Comparison of ENCODE assay signal across 9 cellular contexts in the genomic region with DNA sequence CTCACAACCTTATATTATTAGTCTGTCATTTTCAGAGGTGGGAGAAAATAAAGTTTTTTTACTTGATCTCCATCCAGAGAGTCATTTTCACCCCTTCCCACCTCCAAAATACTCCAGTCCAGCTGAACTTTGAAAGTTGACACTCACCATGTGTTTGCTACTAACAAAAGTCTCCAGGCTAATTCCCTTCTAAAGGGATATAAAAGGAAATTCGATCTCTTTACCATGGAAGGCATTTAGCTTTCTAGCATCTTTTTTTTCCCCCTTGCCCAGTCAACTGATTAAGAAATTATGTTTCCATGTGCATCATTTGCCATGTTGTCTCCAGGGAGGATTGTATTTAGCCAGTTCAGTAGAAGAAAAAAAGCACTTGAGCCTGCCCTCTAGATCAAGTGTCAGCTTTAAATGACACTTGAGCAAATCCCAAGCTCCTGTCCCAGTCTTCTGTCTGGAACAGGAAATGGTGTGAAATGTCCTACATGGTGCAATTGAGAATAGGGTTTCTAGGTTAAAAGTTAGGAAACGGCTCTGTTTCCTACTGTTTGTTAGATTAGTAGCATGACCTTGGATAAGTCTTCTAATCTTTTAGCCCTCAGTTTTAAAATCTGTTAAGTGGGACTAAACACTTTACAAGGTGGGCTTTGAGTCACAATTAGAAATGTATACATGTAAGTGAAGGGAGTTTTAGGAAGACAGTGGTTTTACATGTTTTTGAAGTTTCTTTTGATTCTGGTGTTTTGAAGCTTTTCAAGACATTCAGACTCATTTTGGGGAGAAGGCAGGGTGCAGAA.
DNase-seq lines count a peak whose midpoint lies in the region; ATAC-seq and TF ChIP-seq lines count a peak whose summit lies in the region.
"Had no signal": no experiment of that assay in that cellular context is flagged by ENCODE, and none has a peak within 500 bp of the region (broad histone marks: within the 10 kb centered on the region; RNA-seq: fewer than 3 reads in every experiment).

No MANE protein-coding gene starts in this region.

- no peak for TF ChIP-seq POLR2A in prostate gland (IDR thresholded peaks at IDR 0.05)
- TF ChIP-seq POLR2A in body of pancreas (IDR thresholded peaks at IDR 0.05) = no peak

- no peak for TF ChIP-seq CTCF in prostate gland (IDR thresholded peaks at IDR 0.05)
- TF ChIP-seq CTCF in body of pancreas (IDR thresholded peaks at IDR 0.05) = no peak

- H3K9me3 Mint-ChIP-seq in CD8-positive, alpha-beta memory T cell = no peaks in the 10 kb centered on the region
- H3K9me3 Mint-ChIP-seq in activated CD8-positive, alpha-beta T cell treated with anti-CD3 and anti-CD28 coated beads, Interleukin-2, amount 10 ng/mL, durations not matched to agents 7 days and 5 days (ENCODE audit: insufficient read depth) = no peaks in the 10 kb centered on the region

- H4K5ac ChIP-seq in mesendoderm (ENCODE audit: low read length) = no peak overlapping the region

- no peak overlapping the region for H3K56ac ChIP-seq in mesendoderm (ENCODE audit: low read length)

- POLR2A ChIA-PET in CD8-positive, alpha-beta memory T cell (lab: Charles Lee) = interaction anchor here (1.1 kb wide), 1 partner anchor 102 kb away, joined by 3 read pairs; no protein-coding TSS in a partner anchor
- POLR2A ChIA-PET in activated CD8-positive, alpha-beta T cell treated with anti-CD3 and anti-CD28 coated beads, Interleukin-2, amount 10 ng/mL, durations not matched to agents 7 days and 5 days (lab: Charles Lee) = no interaction called here

- no peak overlapping the region for H3K4me2 ChIP-seq in mesendoderm (ENCODE audit: low read length)

- peaks cover 92% of the 10 kb centered on the region for H3K4me1 ChIP-seq in CD8-positive, alpha-beta memory T cell (ENCODE audit: insufficient read depth, low read length)
- H3K4me1 ChIP-seq in mesendoderm (ENCODE audit: control insufficient read depth, low read depth, low read length) (peaks cover 10% of the 10 kb centered on the region), prostate gland (replicated peaks) (peaks cover 7% of the 10 kb centered on the region), body of pancreas (peaks cover 5% of the 10 kb centered on the region)

- H4K8ac ChIP-seq in mesendoderm (ENCODE audit: low read depth, low read length) = no peak overlapping the region

- H2BK120ac ChIP-seq in mesendoderm (ENCODE audit: low read depth, low read length) = no peak overlapping the region

- peaks cover 70 to 88% (median 88%) of the 10 kb centered on the region in 3 donors for H3K4me1 Mint-ChIP-seq in CD8-positive, alpha-beta memory T cell
- peaks cover 66% of the 10 kb centered on the region for H3K4me1 Mint-ChIP-seq in activated CD8-positive, alpha-beta T cell treated with anti-CD3 and anti-CD28 coated beads, Interleukin-2, amount 10 ng/mL, durations not matched to agents 7 days and 5 days (ENCODE audit: low read depth)

- DNase-seq in CD8-positive, alpha-beta memory T cell = no peak
- DNase-seq in NCI-H1092 (lab: John Stamatoyannopoulos, UW) = peak; percentile 45
- no peak for DNase-seq in activated CD8-positive, alpha-beta T cell treated with anti-CD3 and anti-CD28 coated beads, Interleukin-2, amount 10 ng/mL, durations not matched to agents 7 days and 5 days
- DNase-seq in mesendoderm = peak; percentile 57
- DNase-seq in prostate gland (ENCODE audit: low spot score) = no peak
- no peak for DNase-seq in body of pancreas
- DNase-seq: erythroblast had no signal

- H3K18ac ChIP-seq in mesendoderm (ENCODE audit: low read length) = peak overlapping the region; percentile 14

- H3K4ac ChIP-seq in mesendoderm (ENCODE audit: low read depth, low read length) = no peak overlapping the region

- peaks cover 6% of the 10 kb centered on the region for H3K79me2 ChIP-seq in mesendoderm (ENCODE audit: control insufficient read depth, insufficient read depth, low read length)

- no peak overlapping the region for H2AK5ac ChIP-seq in mesendoderm (ENCODE audit: low read length)

- no peaks in the 10 kb centered on the region for H3K27me3 Mint-ChIP-seq in CD8-positive, alpha-beta memory T cell
- H3K27me3 Mint-ChIP-seq in activated CD8-positive, alpha-beta T cell treated with anti-CD3 and anti-CD28 coated beads, Interleukin-2, amount 10 ng/mL, durations not matched to agents 7 days and 5 days (ENCODE audit: low read depth) = no peaks in the 10 kb centered on the region

- H3K27ac Mint-ChIP-seq in CD8-positive, alpha-beta memory T cell = peak overlapping the region; percentile 43 to 91 (median 76)
- peak overlapping the region; percentile 26 for H3K27ac Mint-ChIP-seq in activated CD8-positive, alpha-beta T cell treated with anti-CD3 and anti-CD28 coated beads, Interleukin-2, amount 10 ng/mL, durations not matched to agents 7 days and 5 days

- peak overlapping the region in 1 of 7 donors; percentile 24 for H3K4me3 Mint-ChIP-seq in CD8-positive, alpha-beta memory T cell
- no peak overlapping the region for H3K4me3 Mint-ChIP-seq in activated CD8-positive, alpha-beta T cell treated with anti-CD3 and anti-CD28 coated beads, Interleukin-2, amount 10 ng/mL, durations not matched to agents 7 days and 5 days

- no peak overlapping the region for H3K23ac ChIP-seq in mesendoderm (ENCODE audit: low read length)

- H3K36me3 ChIP-seq in CD8-positive, alpha-beta memory T cell (ENCODE audit: insufficient read depth, low read length) = peaks cover 44% of the 10 kb centered on the region
- no peaks in the 10 kb centered on the region for H3K36me3 ChIP-seq in mesendoderm (ENCODE audit: control insufficient read depth, insufficient read depth, low read length)
- H3K36me3 ChIP-seq in prostate gland = no peaks in the 10 kb centered on the region
- H3K36me3 ChIP-seq in body of pancreas (replicated peaks in 1 of 2; ENCODE audit: insufficient read depth in 1 of 2, low read depth in 2 of 2) = peaks cover 0 to 3% of the 10 kb centered on the region in 2 donors

- no CpG with 5 or more reads among the region's 2 CpGs for WGBS in mesendoderm (ENCODE audit: extremely low coverage, insufficient coverage, low lambda C conversion rate)
- WGBS in prostate gland = 39% methylated on average over 2 of the region's 2 CpGs
- 38 to 49% methylated on average over 2 of the region's 2 CpGs for WGBS in body of pancreas, 2 donors

- CTCF ChIA-PET in CD8-positive, alpha-beta memory T cell (lab: Charles Lee) = interaction anchor here (1.0 to 2.3 kb wide), 3 partner anchors 19 to 108 kb away, joined by 3 to 7 read pairs (median 3); no protein-coding TSS in a partner anchor
- CTCF ChIA-PET in activated CD8-positive, alpha-beta T cell treated with anti-CD3 and anti-CD28 coated beads, Interleukin-2, amount 10 ng/mL, durations not matched to agents 7 days and 5 days (lab: Charles Lee) = interaction anchor here (2.0 kb wide), 1 partner anchor 143 kb away, joined by 12 read pairs; no protein-coding TSS in a partner anchor

- H3K4me3 ChIP-seq in CD8-positive, alpha-beta memory T cell (ENCODE audit: low read length) = no peak overlapping the region
- H3K4me3 ChIP-seq in mesendoderm (ENCODE audit: low read length) (no peak overlapping the region), prostate gland (no peak overlapping the region), body of pancreas (no peak overlapping the region)

- H3K9me3 ChIP-seq in CD8-positive, alpha-beta memory T cell (ENCODE audit: low read length) = no peaks in the 10 kb centered on the region
- H3K9me3 ChIP-seq in prostate gland (no peaks in the 10 kb centered on the region), body of pancreas (no peaks in the 10 kb centered on the region)

- ATAC-seq in activated CD8-positive, alpha-beta T cell treated with anti-CD3 and anti-CD28 coated beads, Interleukin-2, amount 10 ng/mL, durations not matched to agents 7 days and 5 days = no peak
- no peak for ATAC-seq in body of pancreas
- ATAC-seq in HG02852 (IDR thresholded peaks at IDR 0.05; ENCODE audit: unreplicated experiment) = no peak
- no peak for ATAC-seq in HG02588 (IDR thresholded peaks at IDR 0.05; ENCODE audit: unreplicated experiment)

- H3K36me3 Mint-ChIP-seq in CD8-positive, alpha-beta memory T cell = peaks cover 12 to 83% (median 31%) of the 10 kb centered on the region in 3 donors
- peaks cover 66% of the 10 kb centered on the region for H3K36me3 Mint-ChIP-seq in activated CD8-positive, alpha-beta T cell treated with anti-CD3 and anti-CD28 coated beads, Interleukin-2, amount 10 ng/mL, durations not matched to agents 7 days and 5 days (ENCODE audit: low read depth)

- H2BK5ac ChIP-seq in mesendoderm (ENCODE audit: low read length) = no peak overlapping the region

- intact Hi-C loops in prostate gland (cut with DNase I) (loop anchor here (5.0 kb wide), 1 partner anchor 80 kb away; a partner anchor contains a TSS), body of pancreas (cut with DNase I) (no loop called here)

- H3K27ac ChIP-seq in CD8-positive, alpha-beta memory T cell (ENCODE audit: low read depth, low read length) = no peak overlapping the region
- H3K27ac ChIP-seq in mesendoderm (ENCODE audit: low read depth, low read length) (peak overlapping the region; percentile 33), prostate gland (no peak overlapping the region), body of pancreas (no peak overlapping the region)

- H3K9ac ChIP-seq in mesendoderm (ENCODE audit: low read length) = no peak overlapping the region

- H3K79me1 ChIP-seq in mesendoderm (ENCODE audit: low read length) = peaks cover 8% of the 10 kb centered on the region

- no peaks in the 10 kb centered on the region for H3K27me3 ChIP-seq in CD8-positive, alpha-beta memory T cell (ENCODE audit: insufficient read depth, low read length, poor library complexity, severe bottlenecking)
- H3K27me3 ChIP-seq in mesendoderm (ENCODE audit: insufficient read depth, low read length, poor library complexity) (no peaks in the 10 kb centered on the region), prostate gland (replicated peaks; ENCODE audit: insufficient read depth) (no peaks in the 10 kb centered on the region), body of pancreas (no peaks in the 10 kb centered on the region)

- H2BK15ac ChIP-seq in mesendoderm (replicated peaks; ENCODE audit: low read depth) = no peak overlapping the region

Comparison
In these comparisons a context has a peak if more than half of its experiments do, and no peak if none do; other contexts are left out.
1. DNase-seq: peak in NCI-H1092 (single experiment) and mesendoderm (single experiment); none in CD8-positive, alpha-beta memory T cell (0 of 5), activated CD8-positive, alpha-beta T cell treated with anti-CD3 and anti-CD28 coated beads, Interleukin-2, amount 10 ng/mL, durations not matched to agents 7 days and 5 days (single experiment), prostate gland (single experiment) and body of pancreas (0 of 4).